8 cellular contexts compared by ENCODE assay signal in the genomic region with DNA sequence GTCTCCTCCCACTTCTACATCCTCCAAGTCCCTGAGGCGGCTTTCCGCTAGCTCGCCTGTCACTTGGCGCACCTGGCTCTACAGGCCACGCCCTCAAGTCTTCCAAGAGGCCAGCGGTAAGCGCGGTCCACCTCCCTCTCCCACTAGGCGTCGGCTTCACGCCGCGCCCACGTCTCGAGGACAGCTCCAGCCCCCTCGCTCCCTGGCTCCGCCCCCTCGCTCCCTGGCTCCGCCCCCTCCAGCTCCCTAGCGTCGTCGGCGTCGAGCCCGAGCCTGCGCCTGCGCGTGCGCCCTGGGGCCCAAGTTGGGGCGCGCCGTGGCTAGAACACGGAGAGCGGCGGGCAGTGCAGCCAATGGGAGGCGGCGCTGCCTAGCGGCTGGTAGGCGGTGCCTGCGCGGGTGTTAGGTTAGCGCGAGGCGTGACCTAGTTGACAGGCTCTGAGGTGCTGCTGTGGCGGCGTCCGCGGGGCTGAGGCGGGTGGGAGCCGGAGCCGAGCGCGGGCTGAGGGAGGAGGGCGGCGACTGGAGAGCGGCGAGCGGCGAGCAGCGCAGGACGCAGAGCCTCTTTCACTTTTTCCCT. TPM values are rescaled to one million over a fixed set of nuclear protein-coding genes. Genes with fewer than 3 reads are reported as not detected.
DNase-seq lines count a peak whose midpoint lies in the region; ATAC-seq and TF ChIP-seq lines count a peak whose summit lies in the region.

A gene (plus strand): TSS at position 431 of the 580 bp plus-strand sequence.

- peaks cover 6 to 42% (median 13%) of the 10 kb centered on the region in 6 donors for H3K9me3 Mint-ChIP-seq in immature natural killer cell

- peaks cover 0 to 8% (median 0%) of the 10 kb centered on the region in 3 donors for H3K36me3 Mint-ChIP-seq in immature natural killer cell

- peak; percentile 91 for ATAC-seq in GM18502 (IDR thresholded peaks at IDR 0.05; ENCODE audit: poor library complexity, unreplicated experiment)

- peak within 1 kb of the TSS in 3 of 6 donors; percentile 1 to 53 (median 10) for H3K27ac Mint-ChIP-seq in immature natural killer cell

- H3K4me3 Mint-ChIP-seq in immature natural killer cell: peak within 1 kb of the TSS; percentile 67 to 84 (median 81)

- peaks cover 1 to 4% (median 2%) of the 10 kb centered on the region in 3 donors for H3K27me3 Mint-ChIP-seq in immature natural killer cell (ENCODE audit: low read depth in 3 of 3)

- peaks cover 7 to 8% of the 10 kb centered on the region in 2 donors for H3K4me1 Mint-ChIP-seq in immature natural killer cell

- no peak for TF ChIP-seq CTCF in GM20000 (IDR thresholded peaks at IDR 0.05; ENCODE audit: extremely low read depth, missing control alignments)

- DNase-seq in NCI-H1417 (lab: John Stamatoyannopoulos, UW) (peak; percentile 95 to 99 (median 99)), SW 1271 (lab: John Stamatoyannopoulos, UW) (peak; percentile 45 to 82), cerebellar nuclear complex (lab: John Stamatoyannopoulos, UW) (peak; percentile 23 to 73), immature natural killer cell (peak; percentile 55 to 68 (median 59)), skeletal muscle cell (ENCODE audit: low read depth) (peak; percentile 49), GM20000 (ENCODE audit: low spot score) (no peak), activated gamma-delta T cell treated with Interleukin-2 at 50 U/mL for 16 hours (no peak)

- peak within 1 kb of the TSS; percentile 63 for H3K4me3 ChIP-seq in skeletal muscle cell (ENCODE audit: low read depth, low read length)

RNA-seq across cellular contexts. Expression of the gene that starts here (rescaled TPM):
- polyA plus RNA-seq in immature natural killer cell: not detected

Comparison
In these comparisons a context has a peak if more than half of its experiments do, and no peak if none do; other contexts are left out.
1. Peak in DNase-seq in immature natural killer cell; RNA of the gene not detected or under 1 TPM.
2. DNase-seq: peak in NCI-H1417 (3 of 3), SW 1271 (2 of 2), cerebellar nuclear complex (2 of 2) and skeletal muscle cell (single experiment); none in GM20000 (single experiment) and activated gamma-delta T cell treated with Interleukin-2 at 50 U/mL for 16 hours (single experiment).